Comparison of ENCODE assay signal across 8 cellular contexts in the genomic region with DNA sequence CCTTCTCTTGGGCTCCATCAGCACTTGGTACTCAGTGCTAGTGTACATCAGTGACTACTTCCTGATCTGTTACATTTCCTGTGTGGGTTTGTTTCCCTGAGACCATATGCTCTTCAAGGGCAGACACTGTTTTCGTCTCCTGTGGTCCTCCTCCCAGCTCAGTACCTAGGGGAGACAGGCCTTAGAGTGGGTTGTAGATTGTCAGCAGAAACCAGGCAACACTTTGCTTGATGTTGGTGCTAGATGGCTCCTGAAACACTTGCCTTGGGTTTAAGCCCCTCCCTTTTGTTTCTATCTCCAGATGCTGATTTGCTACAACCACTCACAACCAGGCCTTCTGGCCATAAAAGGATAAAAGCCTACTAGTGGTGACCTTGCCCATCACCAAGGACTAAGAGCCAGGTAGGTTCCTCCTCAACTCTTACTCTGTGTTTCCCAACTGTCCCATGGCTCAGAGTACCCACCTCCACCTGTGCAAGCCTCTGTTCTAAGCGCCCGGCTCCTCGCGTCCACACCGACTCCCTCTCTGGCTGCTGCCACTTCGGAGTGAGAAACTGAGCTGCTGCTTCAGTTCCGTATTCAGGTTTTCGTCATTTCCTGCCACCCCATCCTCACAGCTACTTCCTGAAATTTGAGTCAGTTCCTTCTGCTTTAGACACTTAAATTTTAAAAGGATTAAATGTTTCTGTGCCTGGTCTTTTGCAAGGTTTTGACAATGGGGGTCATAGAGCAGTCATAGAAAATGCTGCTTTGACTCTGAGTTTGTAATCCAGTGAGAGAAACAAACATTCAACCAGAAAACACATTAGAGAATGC. TPM values are rescaled to one million over a fixed set of nuclear protein-coding genes. Genes with fewer than 3 reads are reported as not detected.
DNase-seq lines count a peak whose midpoint lies in the region; ATAC-seq and TF ChIP-seq lines count a peak whose summit lies in the region.

A gene with protein sequence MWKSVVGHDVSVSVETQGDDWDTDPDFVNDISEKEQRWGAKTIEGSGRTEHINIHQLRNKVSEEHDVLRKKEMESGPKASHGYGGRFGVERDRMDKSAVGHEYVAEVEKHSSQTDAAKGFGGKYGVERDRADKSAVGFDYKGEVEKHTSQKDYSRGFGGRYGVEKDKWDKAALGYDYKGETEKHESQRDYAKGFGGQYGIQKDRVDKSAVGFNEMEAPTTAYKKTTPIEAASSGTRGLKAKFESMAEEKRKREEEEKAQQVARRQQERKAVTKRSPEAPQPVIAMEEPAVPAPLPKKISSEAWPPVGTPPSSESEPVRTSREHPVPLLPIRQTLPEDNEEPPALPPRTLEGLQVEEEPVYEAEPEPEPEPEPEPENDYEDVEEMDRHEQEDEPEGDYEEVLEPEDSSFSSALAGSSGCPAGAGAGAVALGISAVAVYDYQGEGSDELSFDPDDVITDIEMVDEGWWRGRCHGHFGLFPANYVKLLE (minus strand): TSS at position 548 of the 816 bp plus-strand sequence. CDS start 2,556 bp downstream, outside the sequence.

- peaks cover 46% of the 10 kb centered on the region for H3K4me1 Mint-ChIP-seq in activated naive CD8-positive, alpha-beta T cell treated with anti-CD3 and anti-CD28 coated beads for 36 hours

- no peaks in the 10 kb centered on the region for H3K9me3 ChIP-seq in SU-DHL-6 (ENCODE audit: insufficient read depth, low read length)
- no peaks in the 10 kb centered on the region for H3K9me3 ChIP-seq in WERI-Rb-1 (ENCODE audit: severe bottlenecking)

- peak within 1 kb of the TSS; percentile 65 for H3K4me3 ChIP-seq in SU-DHL-6 (ENCODE audit: insufficient read depth, low read length, poor library complexity, severe bottlenecking)
- H3K4me3 ChIP-seq in WERI-Rb-1 (ENCODE audit: low read depth, low read length) = no peak within 1 kb of the TSS

- peaks cover 66% of the 10 kb centered on the region for H3K36me3 Mint-ChIP-seq in activated naive CD8-positive, alpha-beta T cell treated with anti-CD3 and anti-CD28 coated beads for 36 hours

- peak within 1 kb of the TSS; percentile 59 for H2AFZ ChIP-seq in SU-DHL-6 (ENCODE audit: low read depth, low read length, severe bottlenecking)

- H3K9me3 Mint-ChIP-seq in activated naive CD8-positive, alpha-beta T cell treated with anti-CD3 and anti-CD28 coated beads for 36 hours = no peaks in the 10 kb centered on the region

- ATAC-seq in GM18867 (IDR thresholded peaks at IDR 0.05; ENCODE audit: unreplicated experiment) (peak; percentile 86), HG02973 (IDR thresholded peaks at IDR 0.05; ENCODE audit: unreplicated experiment) (peak; percentile 83), left lobe of liver (peak; percentile 66)

- H3K4me2 ChIP-seq in SU-DHL-6 (ENCODE audit: low read depth, low read length, poor library complexity, severe bottlenecking) = peak within 1 kb of the TSS; percentile 83

- H3K27me3 ChIP-seq in SU-DHL-6 (ENCODE audit: low read length) (no peaks in the 10 kb centered on the region), WERI-Rb-1 (ENCODE audit: insufficient read depth, low read depth, severe bottlenecking) (no peaks in the 10 kb centered on the region)

- H3K9ac ChIP-seq in SU-DHL-6 (ENCODE audit: low read length) = peak within 1 kb of the TSS; percentile 61

- peaks cover 6% of the 10 kb centered on the region; the same call in 1 of the 2 replicates for H3K36me3 ChIP-seq in SU-DHL-6 (ENCODE audit: low read length)
- H3K36me3 ChIP-seq in WERI-Rb-1 = peaks cover 24% of the 10 kb centered on the region

- H3K9me2 ChIP-seq in SU-DHL-6 (replicated peaks; ENCODE audit: insufficient read depth, low read length) = no peaks in the 10 kb centered on the region

- H3K27me3 Mint-ChIP-seq in activated naive CD8-positive, alpha-beta T cell treated with anti-CD3 and anti-CD28 coated beads for 36 hours = no peaks in the 10 kb centered on the region

- no peaks in the 10 kb centered on the region for H4K20me1 ChIP-seq in SU-DHL-6 (ENCODE audit: low read depth, low read length)

- H3K27ac ChIP-seq in SU-DHL-6 (ENCODE audit: low read depth, low read length) = peak within 1 kb of the TSS; percentile 77
- no peak within 1 kb of the TSS for H3K27ac ChIP-seq in WERI-Rb-1

- peak within 1 kb of the TSS; percentile 90 for H3K4me3 Mint-ChIP-seq in activated naive CD8-positive, alpha-beta T cell treated with anti-CD3 and anti-CD28 coated beads for 36 hours

- peak within 1 kb of the TSS; percentile 98 for H3K27ac Mint-ChIP-seq in activated naive CD8-positive, alpha-beta T cell treated with anti-CD3 and anti-CD28 coated beads for 36 hours

- no peaks in the 10 kb centered on the region for H3F3A ChIP-seq in SU-DHL-6 (ENCODE audit: insufficient read depth)

- peaks cover 28% of the 10 kb centered on the region for H3K79me2 ChIP-seq in SU-DHL-6 (ENCODE audit: insufficient read depth, low read length)

- TF ChIP-seq CTCF in SU-DHL-6 (IDR thresholded peaks at IDR 0.05; ENCODE audit: insufficient read depth, low read length, poor library complexity, severe bottlenecking) (no peak), WERI-Rb-1 (IDR thresholded peaks at IDR 0.05; ENCODE audit: low read depth, low read length) (no peak)

- DNase-seq in activated naive CD8-positive, alpha-beta T cell treated with anti-CD3 and anti-CD28 coated beads for 36 hours = peak; percentile 64
- DNase-seq in left lobe of liver (ENCODE audit: low spot score) (peak; percentile 59), WERI-Rb-1 (no peak), inferior parietal cortex (ENCODE audit: extremely low spot score) (no peak)
- peak; percentile 50 to 55 for DNase-seq in stimulated activated CD8-positive, alpha-beta memory T cell treated with anti-CD3 and anti-CD28 coated beads, Interleukin-15, amount 100 ng/mL, for 48 hours (ENCODE audit: low read depth in 2 of 2)

RNA-seq across cellular contexts. Expression of the gene that starts here (rescaled TPM):
- total RNA-seq in activated naive CD8-positive, alpha-beta T cell treated with anti-CD3 and anti-CD28 coated beads for 36 hours = 100 to 1,000 TPM; 183 to 193 TPM
- 15.4 TPM for total RNA-seq in left lobe of liver

Comparison
In these comparisons a context has a peak if more than half of its experiments do, and no peak if none do; other contexts are left out.
1. RNA of the gene that starts here (total RNA-seq): 183 to 193 TPM in activated naive CD8-positive, alpha-beta T cell treated with anti-CD3 and anti-CD28 coated beads for 36 hours; 15.4 TPM in left lobe of liver (single experiment); every median in the first group is over 10 times any median in the second.
2. DNase-seq: peak in activated naive CD8-positive, alpha-beta T cell treated with anti-CD3 and anti-CD28 coated beads for 36 hours (single experiment), left lobe of liver (single experiment) and stimulated activated CD8-positive, alpha-beta memory T cell treated with anti-CD3 and anti-CD28 coated beads, Interleukin-15, amount 100 ng/mL, for 48 hours (2 of 2); none in WERI-Rb-1 (single experiment) and inferior parietal cortex (single experiment).
3. Peak in every context shown above with its lines, with median percentiles within 50 percentile points of each other: ATAC-seq.